Comparison of ENCODE assay signal across 15 cellular contexts in genomic region chr11:133531971-133532651, GRCh38. TPM values are rescaled to one million over a fixed set of nuclear protein-coding genes. Genes with fewer than 3 reads are reported as not detected.
A peak's percentile ranks its signal among the peaks of the same experiment; 100 is the strongest.
DNase-seq lines count a peak whose midpoint lies in the region; ATAC-seq and TF ChIP-seq lines count a peak whose summit lies in the region.
"Had no signal": no experiment of that assay in that cellular context is flagged by ENCODE, and none has a peak within 500 bp of the region (broad histone marks: within the 10 kb centered on the region; RNA-seq: fewer than 3 reads in every experiment).

Gene OPCML, minus strand, starts transcription at chr11:133532501.

- ATAC-seq in Panc1 (peak; percentile 65), upper lobe of right lung (no peak), GM21367 (IDR thresholded peaks at IDR 0.05; ENCODE audit: unreplicated experiment) (no peak), HG02852 (IDR thresholded peaks at IDR 0.05; ENCODE audit: unreplicated experiment) (no peak)
- ATAC-seq: left lobe of liver had no signal

- no peaks in the 10 kb centered on the region for H4K20me1 ChIP-seq in hepatocyte (ENCODE audit: insufficient read depth, poor library complexity, severe bottlenecking)

- intact Hi-C loops in Panc1 (cut with micrococcal nuclease; ENCODE audit: unreplicated experiment): no loop called here
- intact Hi-C loops in upper lobe of right lung (cut with DNase I): no loop called here

- H3K9me3 ChIP-seq in Panc1 (ENCODE audit: control insufficient read depth, insufficient read depth, low read depth, low read length): no peaks in the 10 kb centered on the region
- no peaks in the 10 kb centered on the region for H3K9me3 ChIP-seq in hepatocyte (ENCODE audit: low read depth)
- no peaks in the 10 kb centered on the region for H3K9me3 ChIP-seq in upper lobe of right lung

- no peak within 1 kb of the TSS for H2AFZ ChIP-seq in hepatocyte

- peak; percentile 6 for DNase-seq in G401 (ENCODE audit: low spot score)
- DNase-seq in Panc1 (ENCODE audit: low read depth, low spot score): no peak
- peak; percentile 30 for DNase-seq in hepatocyte (ENCODE audit: low spot score)
- DNase-seq in occipital lobe (lab: John Stamatoyannopoulos, UW): peak; percentile 63
- DNase-seq in upper lobe of right lung: no peak
- no peak for DNase-seq in NCI-H146 (lab: John Stamatoyannopoulos, UW)
- DNase-seq: activated CD4-positive, alpha-beta T cell treated with anti-CD3 and anti-CD28 coated beads for 1 hour; activated T-cell treated with anti-CD3 and anti-CD28 coated beads, Interleukin-2, amount 50 U/mL, for 24 hours; DMS79; GOT3; NCI-H2081 treated with DMSO at 0.1 percent for 48 hours; stimulated activated CD8-positive, alpha-beta memory T cell treated with anti-CD3 and anti-CD28 coated beads, Interleukin-4, amount 100 ng/mL, for 48 hours had no signal

- TF ChIP-seq CTCF in Panc1 (IDR thresholded peaks at IDR 0.05) (no peak), hepatocyte (IDR thresholded peaks at IDR 0.05; ENCODE audit: poor library complexity) (no peak), upper lobe of right lung (IDR thresholded peaks at IDR 0.05) (no peak)

- no TSS peak for BruUV-seq in Panc1 (replicated peaks; lab: Mats Ljungman, UMichigan)

- H3K9me2 ChIP-seq in hepatocyte (replicated peaks; ENCODE audit: insufficient read depth): no peaks in the 10 kb centered on the region

- no peaks in the 10 kb centered on the region for H3K79me2 ChIP-seq in hepatocyte

- peak within 1 kb of the TSS; percentile 69 for H3K4me2 ChIP-seq in hepatocyte

- WGBS in hepatocyte (ENCODE audit: low lambda C conversion rate, missing lambda C conversion rate): 2% methylated on average over 27 of the region's 27 CpGs

- POLR2A ChIA-PET in Panc1 (lab: Charles Lee): no interaction called here

- CTCF ChIA-PET in Panc1 (lab: Charles Lee): no interaction called here

- in situ Hi-C loops in G401 (cut with HindIII; ENCODE audit: low sequenced_read_pairs): no loop called here
- in situ Hi-C loops in Panc1 (cut with HindIII; ENCODE audit: low pct_unique_long_range_greater_than_20kb, low sequenced_read_pairs): no loop called here

- no peak within 1 kb of the TSS for H3K27ac ChIP-seq in Panc1 (ENCODE audit: low read length)
- no peak within 1 kb of the TSS for H3K27ac ChIP-seq in hepatocyte
- no peak within 1 kb of the TSS for H3K27ac ChIP-seq in upper lobe of right lung

- H3K4me1 ChIP-seq in Panc1 (ENCODE audit: control insufficient read depth, insufficient read depth, low read length) (no peaks in the 10 kb centered on the region), hepatocyte (ENCODE audit: insufficient read depth) (no peaks in the 10 kb centered on the region), upper lobe of right lung (no peaks in the 10 kb centered on the region)

- peak within 1 kb of the TSS in 1 of 2 experiments; percentile 4; a peak in 1 of 4 replicates for H3K4me3 ChIP-seq in Panc1 (ENCODE audit: low read depth in 2 of 2, low read length in 2 of 2)
- no peak within 1 kb of the TSS for H3K4me3 ChIP-seq in hepatocyte
- no peak within 1 kb of the TSS for H3K4me3 ChIP-seq in upper lobe of right lung

- peaks cover 22% of the 10 kb centered on the region for H3K27me3 ChIP-seq in Panc1 (ENCODE audit: control insufficient read depth, insufficient read depth, low read length)
- peaks cover 65% of the 10 kb centered on the region for H3K27me3 ChIP-seq in hepatocyte
- H3K27me3 ChIP-seq in upper lobe of right lung: peaks cover 18% of the 10 kb centered on the region

- no peaks in the 10 kb centered on the region for H3K36me3 ChIP-seq in Panc1 (ENCODE audit: control insufficient read depth, insufficient read depth, low read length)
- no peaks in the 10 kb centered on the region for H3K36me3 ChIP-seq in hepatocyte (replicated peaks; ENCODE audit: insufficient read depth, low read depth)
- H3K36me3 ChIP-seq in upper lobe of right lung: no peaks in the 10 kb centered on the region

RNA-seq across cellular contexts. Expression of gene OPCML, which starts in this region (rescaled TPM):
- not detected in 2 replicates for total RNA-seq in G401 (2014; rRNA removed; shearing (Covaris generic))
- total RNA-seq in Panc1 (2021; ENCODE audit: unreplicated experiment) (not detected), hepatocyte (0.37 and 0.76 TPM in 2 replicates), occipital lobe (65.5 TPM), upper lobe of right lung (not detected)
- not detected for polyA plus RNA-seq in Panc1 (2012; ENCODE audit: insufficient read length)
- polyA plus RNA-seq in hepatocyte: 0.98 TPM in 1 of 2 replicates, not detected in the other

Comparison
In these comparisons a context has a peak if more than half of its experiments do, and no peak if none do; other contexts are left out.
1. RNA of gene OPCML (total RNA-seq): 65.5 TPM in occipital lobe (single experiment); 0.37 to 0.76 TPM in hepatocyte, not detected in upper lobe of right lung (single experiment), not detected in G401 and not detected in Panc1 (single experiment); every median in the first group is over 10 times any median in the second.
2. Peak in DNase-seq in G401; RNA of the gene not detected or under 1 TPM.
3. Peak in ATAC-seq in Panc1; RNA of the gene not detected or under 1 TPM.
4. Peak in DNase-seq and H3K4me2 ChIP-seq in hepatocyte; RNA of the gene not detected or under 1 TPM.